Comparison of ENCODE assay signal across 1 cellular context in genomic region chr2:120231974-120232635, GRCh38.
TF ChIP-seq lines count a peak whose summit lies in the region.

No MANE protein-coding gene starts in this region.

TF ChIP-seq in GM12878, 131 proteins besides CTCF, POLR2A, EP300 and RAD21 (continued from another document and continues in another):
- no peak for TF ChIP-seq CUX1 (IDR thresholded peaks at IDR 0.05; ENCODE audit: insufficient replicate concordance, low read depth, low read length)
- TF ChIP-seq HDAC2 (IDR thresholded peaks at IDR 0.05), result no peak
- no peak for TF ChIP-seq CHD4 (IDR thresholded peaks at IDR 0.05)
- TF ChIP-seq, protein P1, sequence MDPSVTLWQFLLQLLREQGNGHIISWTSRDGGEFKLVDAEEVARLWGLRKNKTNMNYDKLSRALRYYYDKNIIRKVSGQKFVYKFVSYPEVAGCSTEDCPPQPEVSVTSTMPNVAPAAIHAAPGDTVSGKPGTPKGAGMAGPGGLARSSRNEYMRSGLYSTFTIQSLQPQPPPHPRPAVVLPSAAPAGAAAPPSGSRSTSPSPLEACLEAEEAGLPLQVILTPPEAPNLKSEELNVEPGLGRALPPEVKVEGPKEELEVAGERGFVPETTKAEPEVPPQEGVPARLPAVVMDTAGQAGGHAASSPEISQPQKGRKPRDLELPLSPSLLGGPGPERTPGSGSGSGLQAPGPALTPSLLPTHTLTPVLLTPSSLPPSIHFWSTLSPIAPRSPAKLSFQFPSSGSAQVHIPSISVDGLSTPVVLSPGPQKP (IDR thresholded peaks at IDR 0.05; ENCODE audit: low read depth, low read length), result no peak
- TF ChIP-seq, protein P2, sequence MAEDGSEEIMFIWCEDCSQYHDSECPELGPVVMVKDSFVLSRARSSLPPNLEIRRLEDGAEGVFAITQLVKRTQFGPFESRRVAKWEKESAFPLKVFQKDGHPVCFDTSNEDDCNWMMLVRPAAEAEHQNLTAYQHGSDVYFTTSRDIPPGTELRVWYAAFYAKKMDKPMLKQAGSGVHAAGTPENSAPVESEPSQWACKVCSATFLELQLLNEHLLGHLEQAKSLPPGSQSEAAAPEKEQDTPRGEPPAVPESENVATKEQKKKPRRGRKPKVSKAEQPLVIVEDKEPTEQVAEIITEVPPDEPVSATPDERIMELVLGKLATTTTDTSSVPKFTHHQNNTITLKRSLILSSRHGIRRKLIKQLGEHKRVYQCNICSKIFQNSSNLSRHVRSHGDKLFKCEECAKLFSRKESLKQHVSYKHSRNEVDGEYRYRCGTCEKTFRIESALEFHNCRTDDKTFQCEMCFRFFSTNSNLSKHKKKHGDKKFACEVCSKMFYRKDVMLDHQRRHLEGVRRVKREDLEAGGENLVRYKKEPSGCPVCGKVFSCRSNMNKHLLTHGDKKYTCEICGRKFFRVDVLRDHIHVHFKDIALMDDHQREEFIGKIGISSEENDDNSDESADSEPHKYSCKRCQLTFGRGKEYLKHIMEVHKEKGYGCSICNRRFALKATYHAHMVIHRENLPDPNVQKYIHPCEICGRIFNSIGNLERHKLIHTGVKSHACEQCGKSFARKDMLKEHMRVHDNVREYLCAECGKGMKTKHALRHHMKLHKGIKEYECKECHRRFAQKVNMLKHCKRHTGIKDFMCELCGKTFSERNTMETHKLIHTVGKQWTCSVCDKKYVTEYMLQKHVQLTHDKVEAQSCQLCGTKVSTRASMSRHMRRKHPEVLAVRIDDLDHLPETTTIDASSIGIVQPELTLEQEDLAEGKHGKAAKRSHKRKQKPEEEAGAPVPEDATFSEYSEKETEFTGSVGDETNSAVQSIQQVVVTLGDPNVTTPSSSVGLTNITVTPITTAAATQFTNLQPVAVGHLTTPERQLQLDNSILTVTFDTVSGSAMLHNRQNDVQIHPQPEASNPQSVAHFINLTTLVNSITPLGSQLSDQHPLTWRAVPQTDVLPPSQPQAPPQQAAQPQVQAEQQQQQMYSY (CRISPR knock-in tag; IDR thresholded peaks at IDR 0.05), result no peak
- TF ChIP-seq TAF1 (IDR thresholded peaks at IDR 0.05; ENCODE audit: borderline replicate concordance, low read depth, low read length), result peak; percentile 60; the same call in 1 of the 2 replicates
- no peak for TF ChIP-seq ZNF592 (IDR thresholded peaks at IDR 0.05)
- TF ChIP-seq SMC3 (IDR thresholded peaks at IDR 0.05; ENCODE audit: borderline replicate concordance, low read length), result peak; percentile 33; the same call in 1 of the 2 replicates
- TF ChIP-seq KAT2A (conservative IDR thresholded peaks at IDR 0.05; ENCODE audit: control insufficient read depth, low read depth, low read length), result no peak
- no peak for TF ChIP-seq JUND (IDR thresholded peaks at IDR 0.05; ENCODE audit: low read depth, low read length)
- no peak for TF ChIP-seq SMAD5 (IDR thresholded peaks at IDR 0.05; ENCODE audit: low read depth)
- no peak for TF ChIP-seq NRF1 (conservative IDR thresholded peaks at IDR 0.05; ENCODE audit: low read depth, low read length)
- 0 out of 2 replicates have a peak, but pooled peaks have one; percentile 33 for TF ChIP-seq TBL1XR1 (IDR thresholded peaks at IDR 0.05; ENCODE audit: low read depth, low read length)
- no peak for TF ChIP-seq MAX (IDR thresholded peaks at IDR 0.05; ENCODE audit: low read depth, low read length)
- TF ChIP-seq, protein P3, sequence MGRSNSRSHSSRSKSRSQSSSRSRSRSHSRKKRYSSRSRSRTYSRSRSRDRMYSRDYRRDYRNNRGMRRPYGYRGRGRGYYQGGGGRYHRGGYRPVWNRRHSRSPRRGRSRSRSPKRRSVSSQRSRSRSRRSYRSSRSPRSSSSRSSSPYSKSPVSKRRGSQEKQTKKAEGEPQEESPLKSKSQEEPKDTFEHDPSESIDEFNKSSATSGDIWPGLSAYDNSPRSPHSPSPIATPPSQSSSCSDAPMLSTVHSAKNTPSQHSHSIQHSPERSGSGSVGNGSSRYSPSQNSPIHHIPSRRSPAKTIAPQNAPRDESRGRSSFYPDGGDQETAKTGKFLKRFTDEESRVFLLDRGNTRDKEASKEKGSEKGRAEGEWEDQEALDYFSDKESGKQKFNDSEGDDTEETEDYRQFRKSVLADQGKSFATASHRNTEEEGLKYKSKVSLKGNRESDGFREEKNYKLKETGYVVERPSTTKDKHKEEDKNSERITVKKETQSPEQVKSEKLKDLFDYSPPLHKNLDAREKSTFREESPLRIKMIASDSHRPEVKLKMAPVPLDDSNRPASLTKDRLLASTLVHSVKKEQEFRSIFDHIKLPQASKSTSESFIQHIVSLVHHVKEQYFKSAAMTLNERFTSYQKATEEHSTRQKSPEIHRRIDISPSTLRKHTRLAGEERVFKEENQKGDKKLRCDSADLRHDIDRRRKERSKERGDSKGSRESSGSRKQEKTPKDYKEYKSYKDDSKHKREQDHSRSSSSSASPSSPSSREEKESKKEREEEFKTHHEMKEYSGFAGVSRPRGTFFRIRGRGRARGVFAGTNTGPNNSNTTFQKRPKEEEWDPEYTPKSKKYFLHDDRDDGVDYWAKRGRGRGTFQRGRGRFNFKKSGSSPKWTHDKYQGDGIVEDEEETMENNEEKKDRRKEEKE (IDR thresholded peaks at IDR 0.05), result no peak
- TF ChIP-seq PAX5 (IDR thresholded peaks at IDR 0.05; ENCODE audit: borderline replicate concordance, low read depth, low read length), result peak; percentile 54; the same call in 1 of the 2 replicates
- no peak for TF ChIP-seq CREB1 (IDR thresholded peaks at IDR 0.05; ENCODE audit: low read depth)
- TF ChIP-seq, protein P4, sequence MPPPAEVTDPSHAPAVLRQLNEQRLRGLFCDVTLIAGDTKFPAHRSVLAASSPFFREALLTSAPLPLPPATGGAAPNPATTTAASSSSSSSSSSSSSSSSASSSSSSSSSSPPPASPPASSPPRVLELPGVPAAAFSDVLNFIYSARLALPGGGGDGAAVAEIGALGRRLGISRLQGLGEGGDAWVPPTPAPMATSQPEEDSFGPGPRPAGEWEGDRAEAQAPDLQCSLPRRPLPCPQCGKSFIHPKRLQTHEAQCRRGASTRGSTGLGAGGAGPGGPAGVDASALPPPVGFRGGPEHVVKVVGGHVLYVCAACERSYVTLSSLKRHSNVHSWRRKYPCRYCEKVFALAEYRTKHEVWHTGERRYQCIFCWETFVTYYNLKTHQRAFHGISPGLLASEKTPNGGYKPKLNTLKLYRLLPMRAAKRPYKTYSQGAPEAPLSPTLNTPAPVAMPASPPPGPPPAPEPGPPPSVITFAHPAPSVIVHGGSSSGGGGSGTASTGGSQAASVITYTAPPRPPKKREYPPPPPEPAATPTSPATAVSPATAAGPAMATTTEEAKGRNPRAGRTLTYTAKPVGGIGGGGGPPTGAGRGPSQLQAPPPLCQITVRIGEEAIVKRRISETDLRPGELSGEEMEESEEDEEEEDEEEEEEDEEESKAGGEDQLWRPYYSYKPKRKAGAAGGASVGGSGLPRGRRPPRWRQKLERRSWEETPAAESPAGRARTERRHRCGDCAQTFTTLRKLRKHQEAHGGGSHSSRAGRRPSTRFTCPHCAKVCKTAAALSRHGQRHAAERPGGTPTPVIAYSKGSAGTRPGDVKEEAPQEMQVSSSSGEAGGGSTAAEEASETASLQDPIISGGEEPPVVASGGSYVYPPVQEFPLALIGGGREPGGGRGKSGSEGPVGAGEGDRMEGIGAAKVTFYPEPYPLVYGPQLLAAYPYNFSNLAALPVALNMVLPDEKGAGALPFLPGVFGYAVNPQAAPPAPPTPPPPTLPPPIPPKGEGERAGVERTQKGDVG (CRISPR knock-in tag; IDR thresholded peaks at IDR 0.05), result no peak
- TF ChIP-seq DPF2 (IDR thresholded peaks at IDR 0.05), result 0 out of 2 replicates have a peak, but pooled peaks have one; percentile 39
- no peak for TF ChIP-seq ZNF274 (IDR thresholded peaks at IDR 0.05; ENCODE audit: insufficient read depth, insufficient read length)
- no peak for TF ChIP-seq MYC (IDR thresholded peaks at IDR 0.05; ENCODE audit: insufficient read depth, insufficient read length, insufficient replicate concordance, low read length, severe bottlenecking)
- TF ChIP-seq FOXM1 (IDR thresholded peaks at IDR 0.05; ENCODE audit: low read depth, low read length), result peak; percentile 80; the same call in 1 of the 2 replicates
- TF ChIP-seq RB1 (IDR thresholded peaks at IDR 0.05; ENCODE audit: borderline replicate concordance), result no peak; the same call in 1 of the 2 replicates
- TF ChIP-seq ZNF384 (IDR thresholded peaks at IDR 0.05; ENCODE audit: borderline replicate concordance, low read depth, low read length), result no peak
- TF ChIP-seq CBFB (IDR thresholded peaks at IDR 0.05; ENCODE audit: low read depth), result 0 out of 2 replicates have a peak, but pooled peaks have one; percentile 23
- TF ChIP-seq BRCA1 (IDR thresholded peaks at IDR 0.05; ENCODE audit: low read depth, low read length), result no peak
- no peak for TF ChIP-seq SUPT20H (IDR thresholded peaks at IDR 0.05; ENCODE audit: borderline replicate concordance, control insufficient read depth, low read depth, low read length)
- TF ChIP-seq E2F4 (IDR thresholded peaks at IDR 0.05; ENCODE audit: low read depth, low read length), result no peak
- no peak for TF ChIP-seq RBBP5 (conservative IDR thresholded peaks at IDR 0.05)
- no peak for TF ChIP-seq SUZ12 (IDR thresholded peaks at IDR 0.05; ENCODE audit: unreplicated experiment)
- TF ChIP-seq MXI1 (IDR thresholded peaks at IDR 0.05; ENCODE audit: low read depth, low read length), result no peak; the same call in 1 of the 2 replicates
- no peak for TF ChIP-seq SMAD1 (IDR thresholded peaks at IDR 0.05; ENCODE audit: low read depth, partially characterized antibody)
- no peak for TF ChIP-seq ESRRA (IDR thresholded peaks at IDR 0.05; ENCODE audit: low read length)
- TF ChIP-seq PAX8 (IDR thresholded peaks at IDR 0.05), result no peak
- peak; percentile 14 for TF ChIP-seq SP1 (IDR thresholded peaks at IDR 0.05; ENCODE audit: low read depth, low read length)
- TF ChIP-seq EGR1 (IDR thresholded peaks at IDR 0.05; ENCODE audit: borderline replicate concordance in 1 of 2, low read depth in 2 of 2, low read length in 2 of 2), result no peak
